Comparison of ENCODE assay signal across 10 cellular contexts in genomic region chr19:54211214-54211613, GRCh38. TPM values are rescaled to one million over a fixed set of nuclear protein-coding genes. Genes with fewer than 3 reads are reported as not detected.
A peak's percentile ranks its signal among the peaks of the same experiment; 100 is the strongest.
DNase-seq lines count a peak whose midpoint lies in the region; ATAC-seq and TF ChIP-seq lines count a peak whose summit lies in the region.
"Had no signal": no experiment of that assay in that cellular context is flagged by ENCODE, and none has a peak within 500 bp of the region (broad histone marks: within the 10 kb centered on the region; RNA-seq: fewer than 3 reads in every experiment).

No MANE protein-coding gene starts in this region.

- peak overlapping the region; percentile 62 for H3K27ac Mint-ChIP-seq in CD4-positive, alpha-beta T cell
- H3K27ac Mint-ChIP-seq in effector memory CD8-positive, alpha-beta T cell: peak overlapping the region; percentile 93 to 95

- H3K4me3 ChIP-seq in OCI-LY1 (ENCODE audit: low read depth, low read length, poor library complexity, severe bottlenecking) (no peak overlapping the region), neutrophil (ENCODE audit: low read depth in 1 of 2, low read length in 1 of 2) (peak overlapping the region; percentile 59 to 87)

- H3K36me3 Mint-ChIP-seq in CD4-positive, alpha-beta T cell (ENCODE audit: low read depth): peaks cover 24% of the 10 kb centered on the region
- peaks cover 65% of the 10 kb centered on the region for H3K36me3 Mint-ChIP-seq in effector memory CD8-positive, alpha-beta T cell (ENCODE audit: insufficient read depth)

- intact Hi-C loops in CD4-positive, alpha-beta T cell (cut with DNase I, micrococcal nuclease): no loop called here

- no peak for DNase-seq in CD4-positive, alpha-beta T cell
- no peak for DNase-seq in effector memory CD8-positive, alpha-beta T cell
- no peak for DNase-seq in MV-4-11 (lab: John Stamatoyannopoulos, UW)
- DNase-seq in NCI-H1930 (lab: John Stamatoyannopoulos, UW): no peak
- DNase-seq: cerebellar nuclear complex, NCI-H82 had no signal

- no peaks in the 10 kb centered on the region for H3K9me3 Mint-ChIP-seq in CD4-positive, alpha-beta T cell
- no peaks in the 10 kb centered on the region for H3K9me3 Mint-ChIP-seq in effector memory CD8-positive, alpha-beta T cell

- no peak overlapping the region for H3K4me2 ChIP-seq in OCI-LY1 (ENCODE audit: low read length)

- no peaks in the 10 kb centered on the region for H3F3A ChIP-seq in OCI-LY1 (ENCODE audit: insufficient read depth, low read length)

- no peak for ATAC-seq in CD4-positive, alpha-beta T cell (ENCODE audit: poor library complexity)
- no peak for ATAC-seq in effector memory CD8-positive, alpha-beta T cell (replicated peaks)
- no peak for ATAC-seq in HG03565 (IDR thresholded peaks at IDR 0.05; ENCODE audit: unreplicated experiment)
- ATAC-seq in GM19351 (IDR thresholded peaks at IDR 0.05; ENCODE audit: unreplicated experiment): no peak

- POLR2A ChIA-PET in CD4-positive, alpha-beta T cell (lab: Charles Lee): interaction anchor here (1.0 to 8.7 kb wide), 3 partner anchors 10 to 52 kb away, joined by 3 to 75 read pairs (median 12); partner anchors contain the start of genes LENG1, MBOAT7, RPS9 and TSEN34

- H3K4me3 Mint-ChIP-seq in CD4-positive, alpha-beta T cell: no peak overlapping the region
- peak overlapping the region; percentile 67 to 74 for H3K4me3 Mint-ChIP-seq in effector memory CD8-positive, alpha-beta T cell

- H3K9me2 ChIP-seq in OCI-LY1 (ENCODE audit: low read depth, low read length): no peaks in the 10 kb centered on the region

- peaks cover 48% of the 10 kb centered on the region for H3K4me1 Mint-ChIP-seq in CD4-positive, alpha-beta T cell (ENCODE audit: low read depth)
- H3K4me1 Mint-ChIP-seq in effector memory CD8-positive, alpha-beta T cell (ENCODE audit: low read depth in 2 of 2): peaks cover 30 to 45% of the 10 kb centered on the region in 2 donors

- no peaks in the 10 kb centered on the region for H3K27me3 Mint-ChIP-seq in CD4-positive, alpha-beta T cell
- no peaks in the 10 kb centered on the region for H3K27me3 Mint-ChIP-seq in effector memory CD8-positive, alpha-beta T cell

- H3K79me2 ChIP-seq in OCI-LY1 (ENCODE audit: insufficient read depth, low read length): no peaks in the 10 kb centered on the region

- TF ChIP-seq CTCF in CD4-positive, alpha-beta T cell (IDR thresholded peaks at IDR 0.05): no peak
- TF ChIP-seq CTCF in OCI-LY1 (IDR thresholded peaks at IDR 0.05; ENCODE audit: low read length) (no peak), neutrophil (IDR thresholded peaks at IDR 0.05) (no peak)

- no peaks in the 10 kb centered on the region for H3K9me3 ChIP-seq in CD4-positive, alpha-beta T cell (ENCODE audit: control insufficient read depth, low read length)
- no peaks in the 10 kb centered on the region for H3K9me3 ChIP-seq in OCI-LY1 (ENCODE audit: low read length)
- no peaks in the 10 kb centered on the region for H3K9me3 ChIP-seq in neutrophil

- no peak overlapping the region for H3K27ac ChIP-seq in CD4-positive, alpha-beta T cell (ENCODE audit: low read depth, low read length)
- peak overlapping the region; percentile 41 for H3K27ac ChIP-seq in OCI-LY1 (ENCODE audit: low read depth, low read length, poor library complexity, severe bottlenecking)
- H3K27ac ChIP-seq in neutrophil: peak overlapping the region; percentile 93

- H3K27me3 ChIP-seq in CD4-positive, alpha-beta T cell (ENCODE audit: control insufficient read depth, insufficient read depth, low read length): no peaks in the 10 kb centered on the region
- no peaks in the 10 kb centered on the region for H3K27me3 ChIP-seq in OCI-LY1 (ENCODE audit: insufficient read depth, low read length)
- no peaks in the 10 kb centered on the region for H3K27me3 ChIP-seq in neutrophil

- no peak overlapping the region for H2AFZ ChIP-seq in OCI-LY1 (ENCODE audit: low read length)

- H3K36me3 ChIP-seq in OCI-LY1 (ENCODE audit: insufficient read depth, low read length) (peaks cover 78% of the 10 kb centered on the region), neutrophil (peaks cover 28% of the 10 kb centered on the region)

- no peak overlapping the region for H3K9ac ChIP-seq in OCI-LY1 (ENCODE audit: low read length)

- H4K20me1 ChIP-seq in OCI-LY1 (ENCODE audit: insufficient read depth, low read length): no peaks in the 10 kb centered on the region

- H3K4me1 ChIP-seq in OCI-LY1 (ENCODE audit: insufficient read depth, low read length, severe bottlenecking) (peaks cover 18% of the 10 kb centered on the region), neutrophil (ENCODE audit: control insufficient read depth in 1 of 2, insufficient read depth in 1 of 2, low read depth in 1 of 2, low read length in 1 of 2) (peaks cover 83 to 89% of the 10 kb centered on the region in 2 experiments)

- CTCF ChIA-PET in CD4-positive, alpha-beta T cell (lab: Charles Lee): interaction anchor here (0.9 to 1.6 kb wide), 3 partner anchors 19 to 22 kb away, joined by 3 to 4 read pairs (median 3); partner anchors contain the start of genes MBOAT7 and TSEN34

RNA-seq across cellular contexts. Expression of gene RPS9, which starts 10.6 kb away (rescaled TPM):
- total RNA-seq in CD4-positive, alpha-beta T cell: 1,000 to 10,000 TPM; 2,017 to 2,050 TPM

RNA-seq across cellular contexts. Expression of gene LILRB3, which starts 11.6 kb away (rescaled TPM):
- total RNA-seq in CD4-positive, alpha-beta T cell: 1 to 10 TPM; 1.1 to 1.3 TPM

RNA-seq across cellular contexts. Expression of gene TSEN34, which starts 20.1 kb away (rescaled TPM):
- total RNA-seq in CD4-positive, alpha-beta T cell: 1 to 10 TPM; 8.4 to 8.6 TPM

RNA-seq across cellular contexts. Expression of gene MBOAT7, which starts 21.8 kb away (rescaled TPM):
- total RNA-seq in CD4-positive, alpha-beta T cell: 10 to 100 TPM; 13.7 to 18.0 TPM

RNA-seq across cellular contexts. Expression of gene LILRA6, which starts 31.4 kb away (rescaled TPM):
- under 1 TPM in 1 of 2 experiments, not detected in 1; 0.60 TPM for total RNA-seq in CD4-positive, alpha-beta T cell
